ENCODE assay signal across 26 cellular contexts in genomic region chr17:71993363-71993762, GRCh38.
A peak's percentile ranks its signal among the peaks of the same experiment; 100 is the strongest.
DNase-seq lines count a peak whose midpoint lies in the region; ATAC-seq, FAIRE-seq and TF ChIP-seq lines count a peak whose summit lies in the region.
"Had no signal": no experiment of that assay in that cellular context is flagged by ENCODE, and none has a peak within 500 bp of the region (broad histone marks: within the 10 kb centered on the region; RNA-seq: fewer than 3 reads in every experiment).

No MANE protein-coding gene starts in this region.

- H3K23ac ChIP-seq in neuronal stem cell (ENCODE audit: low read depth, low read length, poor library complexity), result no peak overlapping the region

- H3K27ac ChIP-seq in HCT116 (ENCODE audit: low read depth, low read length) (no peak overlapping the region), neuronal stem cell (replicated peaks; ENCODE audit: low read length) (no peak overlapping the region)
- H3K27ac ChIP-seq: A549; BLaER1 treated with 17β-estradiol and CSF1 and Interleukin-3, amounts not matched to agents 10 nM and 100 nM had no signal

- BruUV-seq in HCT116 (replicated peaks; lab: Mats Ljungman, UMichigan), result no TSS peak

- H3K27ac Mint-ChIP-seq in activated CD4-positive, alpha-beta memory T cell treated with anti-CD3 and anti-CD28 coated beads for 36 hours, result no peak overlapping the region
- H3K27ac Mint-ChIP-seq: CD14-positive monocyte; CD4-positive, alpha-beta T cell; CD8-positive, alpha-beta memory T cell; GM23338 had no signal

- no peak overlapping the region for H3K4me3 ChIP-seq in HCT116 (replicated peaks in 1 of 2; ENCODE audit: low read depth in 1 of 2, low read length in 2 of 2)
- H3K4me3 ChIP-seq in neuronal stem cell (ENCODE audit: low read length in 2 of 2), result peak overlapping the region in 1 of 2 donors; percentile 7
- H3K4me3 ChIP-seq: A549; BLaER1 treated with 17β-estradiol and CSF1 and Interleukin-3, amounts not matched to agents 10 nM and 100 nM; GM12878; GM23338; HAP-1 had no signal

- intact Hi-C loops in HCT116 (cut with micrococcal nuclease), result no loop called here
- intact Hi-C loops in activated CD4-positive, alpha-beta memory T cell treated with anti-CD3 and anti-CD28 coated beads for 36 hours (cut with micrococcal nuclease), result no loop called here

- H3K79me2 ChIP-seq in HCT116 (ENCODE audit: insufficient read depth, low read length), result no peaks in the 10 kb centered on the region

- peak overlapping the region; percentile 68 for H3K18ac ChIP-seq in neuronal stem cell (ENCODE audit: low read length)

- WGBS in neuronal stem cell (ENCODE audit: extremely low coverage in 2 of 2, insufficient read length in 2 of 2, insufficient replicate concordance in 1 of 2), 2 donors, result no CpG with 5 or more reads among the region's 8 CpGs

- POLR2A ChIA-PET in HCT116 (lab: Charles Lee), result no interaction called here
- POLR2A ChIA-PET in activated CD4-positive, alpha-beta memory T cell treated with anti-CD3 and anti-CD28 coated beads for 36 hours (lab: Charles Lee), result no interaction called here

- H3K9ac ChIP-seq in HCT116 (ENCODE audit: low read length) (no peak overlapping the region), neuronal stem cell (ENCODE audit: low read depth, low read length, poor library complexity) (peak overlapping the region; percentile 9)
- H3K9ac ChIP-seq: BLaER1 treated with 17β-estradiol and CSF1 and Interleukin-3, amounts not matched to agents 10 nM and 100 nM had no signal

- DNase-seq in HCT116 (ENCODE audit: low read depth, low spot score) (no peak), neuronal stem cell (ENCODE audit: low spot score) (no peak), urothelium cell line (ENCODE audit: low spot score) (no peak)
- no peak for DNase-seq in activated naive CD4-positive, alpha-beta T cell treated with Interleukin-2 at 50 U/mL for 16 hours
- DNase-seq in activated CD4-positive, alpha-beta memory T cell treated with anti-CD3 and anti-CD28 coated beads for 36 hours, result no peak
- DNase-seq: 8988T; ACHN; AML-193; BE2C; CD4-positive, alpha-beta T cell; CD8-positive, alpha-beta memory T cell; DMS 273 treated with DMSO at 0.1 percent for 48 hours; DMS79; EL; GDM1 had no signal

- H2BK5ac ChIP-seq in neuronal stem cell (ENCODE audit: low read length), result peak overlapping the region; percentile 77

- H2AFZ ChIP-seq in HCT116 (ENCODE audit: low read depth, low read length, poor library complexity, severe bottlenecking), result no peak overlapping the region
- no peak overlapping the region for H2AFZ ChIP-seq in neuronal stem cell (ENCODE audit: low read length)
- H2AFZ ChIP-seq: GM23338 had no signal

- H3K4ac ChIP-seq in neuronal stem cell (ENCODE audit: low read length), result no peak overlapping the region

- ATAC-seq in HCT116 (no peak), esophagus mucosa (peak; percentile 36), GM21737 (IDR thresholded peaks at IDR 0.05; ENCODE audit: unreplicated experiment) (no peak)
- ATAC-seq: A549, GM12878 had no signal

- no peak overlapping the region for H3K4me3 Mint-ChIP-seq in activated CD4-positive, alpha-beta memory T cell treated with anti-CD3 and anti-CD28 coated beads for 36 hours
- H3K4me3 Mint-ChIP-seq: CD14-positive monocyte; CD4-positive, alpha-beta T cell; GM23338 had no signal

- peaks cover 0 to 5% of the 10 kb centered on the region in 2 experiments; a peak in 1 of 4 replicates for H3K4me1 ChIP-seq in HCT116 (ENCODE audit: control insufficient read depth in 1 of 2, insufficient read depth in 2 of 2, low read length in 2 of 2)
- peaks cover 0 to 4% of the 10 kb centered on the region in 2 donors for H3K4me1 ChIP-seq in neuronal stem cell (ENCODE audit: control insufficient read depth in 2 of 2, insufficient read depth in 1 of 2, low read depth in 1 of 2, low read length in 2 of 2)
- H3K4me1 ChIP-seq: A549; BE2C; BLaER1 treated with 17β-estradiol and CSF1 and Interleukin-3, amounts not matched to agents 10 nM and 100 nM; HAP-1 had no signal

- no peaks in the 10 kb centered on the region for H3K27me3 ChIP-seq in HCT116 (ENCODE audit: insufficient read depth, low read length)
- no peaks in the 10 kb centered on the region for H3K27me3 ChIP-seq in neuronal stem cell (ENCODE audit: control insufficient read depth in 3 of 3, insufficient read depth in 3 of 3, low read depth in 1 of 3, low read length in 3 of 3)
- H3K27me3 ChIP-seq: BE2C; BLaER1 treated with 17β-estradiol and CSF1 and Interleukin-3, amounts not matched to agents 10 nM and 100 nM had no signal

- peak overlapping the region; percentile 61 for H2AK5ac ChIP-seq in neuronal stem cell (ENCODE audit: low read depth, low read length)

- no peaks in the 10 kb centered on the region for H3K4me1 Mint-ChIP-seq in activated CD4-positive, alpha-beta memory T cell treated with anti-CD3 and anti-CD28 coated beads for 36 hours (ENCODE audit: low read depth)
- H3K4me1 Mint-ChIP-seq: CD14-positive monocyte; CD8-positive, alpha-beta memory T cell had no signal

- peak overlapping the region; percentile 97 for H4K91ac ChIP-seq in neuronal stem cell (ENCODE audit: low read depth, low read length, poor library complexity)

- H3K36me3 ChIP-seq in HCT116 (ENCODE audit: control insufficient read depth in 1 of 2, insufficient read depth in 2 of 2, low read length in 2 of 2) (no peaks in the 10 kb centered on the region), neuronal stem cell (replicated peaks in 1 of 2; ENCODE audit: control insufficient read depth in 2 of 2, insufficient read depth in 2 of 2, low read length in 2 of 2) (no peaks in the 10 kb centered on the region)
- H3K36me3 ChIP-seq: BE2C; BLaER1 treated with 17β-estradiol and CSF1 and Interleukin-3, amounts not matched to agents 10 nM and 100 nM; HAP-1 had no signal

- H3K4me2 ChIP-seq in HCT116 (ENCODE audit: low read length), result no peak overlapping the region
- no peak overlapping the region for H3K4me2 ChIP-seq in neuronal stem cell (ENCODE audit: insufficient read depth, low read length, poor library complexity, severe bottlenecking)
- H3K4me2 ChIP-seq: A549; BLaER1 treated with 17β-estradiol and CSF1 and Interleukin-3, amounts not matched to agents 10 nM and 100 nM; GM23338 had no signal

- H3K9me2 ChIP-seq in HCT116 (ENCODE audit: insufficient read depth), result no peaks in the 10 kb centered on the region

- H3K36me3 Mint-ChIP-seq in activated CD4-positive, alpha-beta memory T cell treated with anti-CD3 and anti-CD28 coated beads for 36 hours, result no peaks in the 10 kb centered on the region
- H3K36me3 Mint-ChIP-seq: CD14-positive monocyte; CD8-positive, alpha-beta memory T cell had no signal

- RAD21 ChIA-PET in HCT116 (lab: Charles Lee; ENCODE audit: low non-redundant PET in 1 of 2, low total read pairs in 2 of 2, uncharacterized antibody in 2 of 2, unreplicated experiment in 2 of 2), result no interaction called here

- peak; percentile 95 for FAIRE-seq in urothelium cell line (lab: Jason Lieb, UNC)
- FAIRE-seq: A549, D721Med, GM12878, GM19239, H54 had no signal

- H3K14ac ChIP-seq in neuronal stem cell (ENCODE audit: low read length), result no peak overlapping the region

- no peak overlapping the region for H2BK15ac ChIP-seq in neuronal stem cell (ENCODE audit: low read length)

- H3K9me3 ChIP-seq in HCT116 (ENCODE audit: control insufficient read depth in 1 of 2, insufficient read depth in 1 of 2, low read depth in 1 of 2, low read length in 2 of 2) (no peaks in the 10 kb centered on the region), neuronal stem cell (replicated peaks in 1 of 2; ENCODE audit: control insufficient read depth in 2 of 2, insufficient read depth in 1 of 2, low read depth in 1 of 2, low read length in 2 of 2) (no peaks in the 10 kb centered on the region)
- H3K9me3 ChIP-seq: A549; BE2C; BLaER1 treated with 17β-estradiol and CSF1 and Interleukin-3, amounts not matched to agents 10 nM and 100 nM; HAP-1 had no signal

- no peaks in the 10 kb centered on the region for H4K20me1 ChIP-seq in HCT116 (ENCODE audit: insufficient read depth)
- H4K20me1 ChIP-seq: BLaER1 treated with 17β-estradiol and CSF1 and Interleukin-3, amounts not matched to agents 10 nM and 100 nM had no signal

- H4K8ac ChIP-seq in neuronal stem cell (ENCODE audit: low read depth, low read length), result no peak overlapping the region

- no peak for TF ChIP-seq RAD21 in HCT116 (IDR thresholded peaks at IDR 0.05; ENCODE audit: low read depth)

- H3K79me1 ChIP-seq in neuronal stem cell (ENCODE audit: low read depth, low read length), result no peaks in the 10 kb centered on the region

- CTCF ChIA-PET in HCT116 (lab: Charles Lee), result no interaction called here
- CTCF ChIA-PET in activated CD4-positive, alpha-beta memory T cell treated with anti-CD3 and anti-CD28 coated beads for 36 hours (lab: Charles Lee), result no interaction called here

- no peaks in the 10 kb centered on the region for H3K27me3 Mint-ChIP-seq in activated CD4-positive, alpha-beta memory T cell treated with anti-CD3 and anti-CD28 coated beads for 36 hours
- H3K27me3 Mint-ChIP-seq: CD4-positive, alpha-beta T cell had no signal

- TF ChIP-seq POLR2A in HCT116 (IDR thresholded peaks at IDR 0.05; ENCODE audit: borderline replicate concordance, extremely low read depth, insufficient read depth, insufficient read length), result no peak

- H3K9me3 Mint-ChIP-seq in activated CD4-positive, alpha-beta memory T cell treated with anti-CD3 and anti-CD28 coated beads for 36 hours, result no peaks in the 10 kb centered on the region
- H3K9me3 Mint-ChIP-seq: GM23338 had no signal

- no peak overlapping the region for H2BK120ac ChIP-seq in neuronal stem cell (ENCODE audit: low read depth, low read length)

- H2BK12ac ChIP-seq in neuronal stem cell (ENCODE audit: low read length), result peak overlapping the region; percentile 33

- no peak for TF ChIP-seq CTCF in HCT116 (IDR thresholded peaks at IDR 0.05 in 2 of 3, conservative IDR thresholded peaks at IDR 0.05 in 1 of 3; ENCODE audit: borderline replicate concordance in 1 of 3, insufficient read depth in 1 of 3, low read depth in 2 of 3, low read length in 2 of 3)

TF ChIP-seq in HCT116, 20 proteins besides CTCF, POLR2A, EP300 and RAD21:
- TF ChIP-seq ZFX (IDR thresholded peaks at IDR 0.05), result peak; percentile 24; the same call in 1 of the 2 replicates
- no peak for TF ChIP-seq FOSL1 (IDR thresholded peaks at IDR 0.05; ENCODE audit: low read depth)
TF ChIP-seq in HCT116: peak in this region for 1.
